ENCODE assay signal across 10 cellular contexts in genomic region chr18:63321291-63321690, GRCh38. TPM values are rescaled to one million over a fixed set of nuclear protein-coding genes. Genes with fewer than 3 reads are reported as not detected.
DNase-seq lines count a peak whose midpoint lies in the region; ATAC-seq, FAIRE-seq and TF ChIP-seq lines count a peak whose summit lies in the region.
"Had no signal": no experiment of that assay in that cellular context is flagged by ENCODE, and none has a peak within 500 bp of the region (broad histone marks: within the 10 kb centered on the region; RNA-seq: fewer than 3 reads in every experiment).

No MANE protein-coding gene starts in this region.

- H3K36me3 ChIP-seq in Caco-2 (ENCODE audit: control insufficient read depth, insufficient read depth, low read length) (no peaks in the 10 kb centered on the region), pancreas (no peaks in the 10 kb centered on the region), BE2C (no peaks in the 10 kb centered on the region), H7 (replicated peaks; ENCODE audit: control insufficient read depth, insufficient read depth, low read length) (no peaks in the 10 kb centered on the region)

- H3K27ac Mint-ChIP-seq in Caco-2 (ENCODE audit: unreplicated experiment) (peak overlapping the region; percentile 63), IgD-negative memory B cell (peak overlapping the region; percentile 70 to 94 (median 80))
- peak overlapping the region; percentile 96 for H3K27ac Mint-ChIP-seq in central memory CD8-positive, alpha-beta T cell (ENCODE audit: low read depth)

- H3K9me3 ChIP-seq in Caco-2 (no peaks in the 10 kb centered on the region), pancreas (no peaks in the 10 kb centered on the region), BE2C (no peaks in the 10 kb centered on the region)
- H3K9me3 ChIP-seq: mucosa of descending colon had no signal

- 76 to 80% methylated on average over 9 of the region's 9 CpGs for WGBS in pancreas, 2 donors

- H3K4me3 Mint-ChIP-seq in Caco-2 (ENCODE audit: unreplicated experiment), result peak overlapping the region; percentile 82
- peak overlapping the region; percentile 86 to 95 (median 90) for H3K4me3 Mint-ChIP-seq in IgD-negative memory B cell
- H3K4me3 Mint-ChIP-seq in central memory CD8-positive, alpha-beta T cell, result peak overlapping the region; percentile 100

- no peak for ATAC-seq in central memory CD8-positive, alpha-beta T cell (replicated peaks; ENCODE audit: extremely low read depth, poor library complexity, severe bottlenecking)
- ATAC-seq in pancreas (no peak), foreskin keratinocyte (no peak)

- DNase-seq in Caco-2, result no peak
- no peak for DNase-seq in central memory CD8-positive, alpha-beta T cell (ENCODE audit: low spot score in 2 of 2)
- no peak for DNase-seq in pancreas
- DNase-seq in BE2C, result no peak
- DNase-seq in EL, result no peak
- no peak for DNase-seq in H7
- DNase-seq in foreskin keratinocyte, result no peak
- DNase-seq: NCI-H1694 treated with DMSO at 0.1 percent for 48 hours had no signal

- H3K4me3 ChIP-seq in Caco-2 (ENCODE audit: low read depth, low read length) (peak overlapping the region; percentile 53), pancreas (peak overlapping the region in 1 of 4 donors; percentile 50), BE2C (ENCODE audit: low read depth, low read length) (no peak overlapping the region), H7 (ENCODE audit: insufficient read depth, low read depth, low read length) (no peak overlapping the region)
- H3K4me3 ChIP-seq: mucosa of descending colon had no signal

- BruUV-seq in Caco-2 (replicated peaks; lab: Mats Ljungman, UMichigan), result TSS peak; percentile 75

- H3K27me3 Mint-ChIP-seq in Caco-2 (ENCODE audit: insufficient read depth, unreplicated experiment) (no peaks in the 10 kb centered on the region), IgD-negative memory B cell (no peaks in the 10 kb centered on the region)
- H3K27me3 Mint-ChIP-seq in central memory CD8-positive, alpha-beta T cell, result no peaks in the 10 kb centered on the region

- CTCF ChIA-PET in Caco-2 (lab: Charles Lee), result no interaction called here

- no peaks in the 10 kb centered on the region for H3K27me3 ChIP-seq in Caco-2 (replicated peaks; ENCODE audit: control insufficient read depth, insufficient read depth, low read length)
- H3K27me3 ChIP-seq in pancreas, result no peaks in the 10 kb centered on the region
- H3K27me3 ChIP-seq in BE2C, result no peaks in the 10 kb centered on the region
- peaks cover 28% of the 10 kb centered on the region for H3K27me3 ChIP-seq in H7 (ENCODE audit: control insufficient read depth, insufficient read depth, low read length)
- H3K27me3 ChIP-seq in foreskin keratinocyte, result peaks cover 31% of the 10 kb centered on the region

- H3K36me3 Mint-ChIP-seq in Caco-2 (ENCODE audit: insufficient read depth, unreplicated experiment) (no peaks in the 10 kb centered on the region), IgD-negative memory B cell (no peaks in the 10 kb centered on the region)
- H3K36me3 Mint-ChIP-seq in central memory CD8-positive, alpha-beta T cell (ENCODE audit: insufficient read depth), result peaks cover 26% of the 10 kb centered on the region

- no peak for TF ChIP-seq CTCF in Caco-2 (IDR thresholded peaks at IDR 0.05; ENCODE audit: insufficient read depth in 1 of 2, low read depth in 1 of 2, low read length in 1 of 2, severe bottlenecking in 1 of 2, unreplicated experiment in 1 of 2)
- TF ChIP-seq CTCF in pancreas (IDR thresholded peaks at IDR 0.05), result no peak
- no peak for TF ChIP-seq CTCF in BE2C (IDR thresholded peaks at IDR 0.05; ENCODE audit: low read depth, low read length)
- no peak for TF ChIP-seq CTCF in foreskin keratinocyte (conservative IDR thresholded peaks at IDR 0.05)

- no peak for FAIRE-seq in pancreas (lab: Jason Lieb, UNC)

- H3K4me1 ChIP-seq in Caco-2 (0 out of 2 replicates have a peak, but pooled peaks cover 5% of the 10 kb centered on the region), pancreas (peaks cover 0 to 7% (median 0%) of the 10 kb centered on the region in 3 donors), BE2C (peaks cover 5% of the 10 kb centered on the region), foreskin keratinocyte (no peaks in the 10 kb centered on the region)

- H3K9me3 Mint-ChIP-seq in Caco-2 (ENCODE audit: unreplicated experiment) (no peaks in the 10 kb centered on the region), IgD-negative memory B cell (no peaks in the 10 kb centered on the region)
- H3K9me3 Mint-ChIP-seq in central memory CD8-positive, alpha-beta T cell, result no peaks in the 10 kb centered on the region

- H3K4me1 Mint-ChIP-seq in Caco-2 (ENCODE audit: low read depth, unreplicated experiment) (peaks cover 7% of the 10 kb centered on the region), IgD-negative memory B cell (peaks cover 18 to 27% (median 22%) of the 10 kb centered on the region in 3 donors)
- H3K4me1 Mint-ChIP-seq in central memory CD8-positive, alpha-beta T cell, result peaks cover 52% of the 10 kb centered on the region

- H3K27ac ChIP-seq in pancreas (peak overlapping the region in 3 of 4 donors; percentile 18 to 82 (median 70)), foreskin keratinocyte (no peak overlapping the region)

- POLR2A ChIA-PET in Caco-2 (lab: Charles Lee), result no interaction called here

- intact Hi-C loops in Caco-2 (cut with micrococcal nuclease; ENCODE audit: unreplicated experiment) (no loop called here), pancreas (cut with DNase I) (loop anchor here (5.0 to 10.0 kb wide), 2 partner anchors 296 to 304 kb away; no protein-coding TSS in a partner anchor)

RNA-seq across cellular contexts. Expression of gene BCL2, which starts 1.7 kb away (rescaled TPM):
- total RNA-seq in Caco-2 (2022) (6.3 and 6.5 TPM in 2 replicates), pancreas (1 to 10 TPM; 3.2 to 9.0 (median 4.5) TPM), foreskin keratinocyte (0.99 and 1.9 TPM in 2 replicates)
- polyA plus RNA-seq in IgD-negative memory B cell (36.2 TPM), pancreas (1 to 10 TPM; 1.9 to 2.0 TPM), foreskin keratinocyte (0.35 and 0.69 TPM in 2 replicates)
- 15.4 TPM for polyA plus RNA-seq in BE2C (2012; ENCODE audit: insufficient read depth, insufficient read length, low read depth)
- 0.81 and 1.8 TPM in 2 replicates for total RNA-seq in H7 (2014; rRNA removed; shearing (Covaris generic))

RNA-seq across cellular contexts. Expression of gene KDSR, which starts 45.7 kb away (rescaled TPM):
- 22.8 and 26.8 TPM in 2 replicates for total RNA-seq in Caco-2 (2022)
- polyA plus RNA-seq in IgD-negative memory B cell, result 40.2 TPM
- total RNA-seq in pancreas, result 10 to 100 TPM; 18.0 to 37.2 (median 23.3) TPM
- polyA plus RNA-seq in pancreas, result 10 to 100 TPM in 1 of 2 donors, 1 to 10 TPM in 1; 4.8 to 12.4 TPM
- polyA plus RNA-seq in BE2C (2012; ENCODE audit: insufficient read depth, insufficient read length, low read depth), result 11.0 TPM
- total RNA-seq in H7 (2014; rRNA removed; shearing (Covaris generic)), result 21.1 and 23.9 TPM in 2 replicates
- 50.9 and 55.8 TPM in 2 replicates for total RNA-seq in foreskin keratinocyte
- 32.7 and 36.9 TPM in 2 replicates for polyA plus RNA-seq in foreskin keratinocyte
